17 cellular contexts compared by ENCODE assay signal in genomic region chr6:87341899-87342298, GRCh38. TPM values are rescaled to one million over a fixed set of nuclear protein-coding genes. Genes with fewer than 3 reads are reported as not detected.
DNase-seq lines count a peak whose midpoint lies in the region; ATAC-seq and TF ChIP-seq lines count a peak whose summit lies in the region.
"Had no signal": no experiment of that assay in that cellular context is flagged by ENCODE, and none has a peak within 500 bp of the region (broad histone marks: within the 10 kb centered on the region; RNA-seq: fewer than 3 reads in every experiment).

No MANE protein-coding gene starts in this region.

- H3K36me3 ChIP-seq in prostate gland (no peaks in the 10 kb centered on the region), adrenal gland (replicated peaks in 1 of 2) (no peaks in the 10 kb centered on the region)
- H3K36me3 ChIP-seq: brain microvascular endothelial cell, SJSA1, vagina had no signal

- no peak for TF ChIP-seq POLR2A in prostate gland (IDR thresholded peaks at IDR 0.05)
- no peak for TF ChIP-seq POLR2A in adrenal gland (IDR thresholded peaks at IDR 0.05)

- no peaks in the 10 kb centered on the region for H3K4me1 ChIP-seq in prostate gland (replicated peaks)
- peaks cover 12 to 17% of the 10 kb centered on the region in 2 donors for H3K4me1 ChIP-seq in adrenal gland (replicated peaks in 1 of 2)
- H3K4me1 ChIP-seq: SJSA1, vagina had no signal

- no peak for DNase-seq in prostate gland (ENCODE audit: low spot score)
- no peak for DNase-seq in adrenal gland
- no peak for DNase-seq in activated naive CD4-positive, alpha-beta T cell treated with anti-CD3 and anti-CD28 coated beads, Interleukin-2, amount 50 U/mL, for 16 hours
- no peak for DNase-seq in stimulated activated CD8-positive, alpha-beta memory T cell treated with anti-CD3 and anti-CD28 coated beads, Interleukin-4, amount 100 ng/mL, for 48 hours
- DNase-seq: activated CD4-positive, CD25-positive, alpha-beta regulatory T cell treated with anti-CD3 and anti-CD28 coated beads, Interleukin-2, amount 50 U/mL, for 72 hours; AML-193; brain microvascular endothelial cell; GM23248; heart right ventricle; NCI-H82 had no signal

- ATAC-seq in GM18511 (IDR thresholded peaks at IDR 0.05; ENCODE audit: unreplicated experiment), result peak; percentile 99
- peak; percentile 98 for ATAC-seq in GM21367 (IDR thresholded peaks at IDR 0.05; ENCODE audit: unreplicated experiment)
- peak; percentile 92 for ATAC-seq in HG02938 (IDR thresholded peaks at IDR 0.05; ENCODE audit: unreplicated experiment)
- ATAC-seq in HG03558 (IDR thresholded peaks at IDR 0.05; ENCODE audit: extremely low read depth, unreplicated experiment), result peak; percentile 89
- ATAC-seq: heart right ventricle had no signal

- WGBS in prostate gland, result 100% methylated on average over 1 of the region's 1 CpG
- 94 to 100% (median 97%) methylated on average over 1 of the region's 1 CpG for WGBS in adrenal gland, 4 donors

- H3K27me3 ChIP-seq in prostate gland (replicated peaks; ENCODE audit: insufficient read depth) (no peaks in the 10 kb centered on the region), adrenal gland (no peaks in the 10 kb centered on the region)
- H3K27me3 ChIP-seq: brain microvascular endothelial cell, heart right ventricle, SJSA1, vagina had no signal

- intact Hi-C loops in prostate gland (cut with DNase I), result no loop called here
- intact Hi-C loops in adrenal gland (cut with DNase I), result no loop called here

- no peak for TF ChIP-seq CTCF in prostate gland (IDR thresholded peaks at IDR 0.05)
- TF ChIP-seq CTCF in adrenal gland (IDR thresholded peaks at IDR 0.05), result no peak

- H3K27ac ChIP-seq in prostate gland (no peak overlapping the region), adrenal gland (no peak overlapping the region)
- H3K27ac ChIP-seq: brain microvascular endothelial cell, GM23248, heart right ventricle, SJSA1, vagina had no signal

- no peak overlapping the region for H3K4me3 ChIP-seq in prostate gland
- H3K4me3 ChIP-seq in adrenal gland, result no peak overlapping the region
- H3K4me3 ChIP-seq: GM23248, heart right ventricle, SJSA1, vagina had no signal

- H3K9me3 ChIP-seq in prostate gland (no peaks in the 10 kb centered on the region), adrenal gland (replicated peaks in 1 of 3) (no peaks in the 10 kb centered on the region)
- H3K9me3 ChIP-seq: heart right ventricle, SJSA1, vagina had no signal

RNA-seq across cellular contexts. Expression of gene C6orf163, which starts 2.7 kb away (rescaled TPM):
- total RNA-seq in prostate gland, result 1 to 10 TPM; 4.7 to 7.4 TPM
- 1 to 10 TPM in 5 of 8 donors, under 1 TPM in 2, not detected in 1; 0.55 to 4.0 (median 2.0) TPM for total RNA-seq in adrenal gland
- polyA plus RNA-seq in adrenal gland, result 10 to 100 TPM in 1 of 3 donors, 1 to 10 TPM in 1, under 1 TPM in 1; 0.81 to 20.4 (median 4.5) TPM

RNA-seq across cellular contexts. Expression of gene GJB7, which starts 12.8 kb away (rescaled TPM):
- total RNA-seq in prostate gland (not detected), adrenal gland (not detected)
- polyA plus RNA-seq in adrenal gland, result under 1 TPM in 1 of 3 donors, not detected in 2; 0.03 TPM
- total RNA-seq: GM23248, heart right ventricle, left lobe of liver, SJSA1, vagina had no signal
- polyA plus RNA-seq: heart right ventricle had no signal

RNA-seq across cellular contexts. Expression of gene SMIM8, which starts 19.5 kb away (rescaled TPM):
- total RNA-seq in prostate gland (10 to 100 TPM in 1 of 2 donors, 1 to 10 TPM in 1; 6.1 to 12.9 TPM), adrenal gland (10 to 100 TPM in 3 of 8 donors, 1 to 10 TPM in 5; 4.3 to 13.8 (median 8.0) TPM)
- 1 to 10 TPM; 8.8 to 9.5 (median 9.0) TPM for polyA plus RNA-seq in adrenal gland
